ENCODE assay signal across 27 cellular contexts in the genomic region with DNA sequence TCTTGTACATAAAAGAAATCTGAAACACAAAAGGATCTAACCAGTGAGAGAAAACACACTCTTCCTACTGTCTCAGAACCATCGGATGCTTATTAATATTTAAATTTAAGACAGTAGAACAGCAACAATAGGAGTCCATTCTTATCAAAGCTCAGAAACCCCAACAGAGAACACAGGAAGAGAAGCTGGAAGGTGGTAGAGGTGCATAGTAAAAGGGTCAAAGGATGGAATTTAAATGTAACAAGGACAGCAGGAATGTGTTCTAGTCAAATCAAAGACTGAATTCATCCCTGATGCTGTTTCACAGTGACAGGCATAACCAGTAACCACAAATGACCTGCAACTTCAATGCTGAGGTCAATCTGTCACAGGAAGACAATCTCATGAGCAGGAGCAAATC.
"Had no signal": no experiment of that assay in that cellular context is flagged by ENCODE, and none has a peak within 500 bp of the region (broad histone marks: within the 10 kb centered on the region; RNA-seq: fewer than 3 reads in every experiment).

No MANE protein-coding gene starts in this region.

- H3K4me3 Mint-ChIP-seq: activated B cell treated with CpG ODN at 0.5 μM for 24 hours; activated CD8-positive, alpha-beta T cell treated with anti-CD3 and anti-CD28 coated beads for 36 hours; activated naive CD8-positive, alpha-beta T cell; activated T-cell treated with anti-CD3 and anti-CD28 coated beads, Interleukin-2, amount 50 U/mL, for 4 hours; activated T-helper 17 cell treated with anti-CD3 and anti-CD28 coated beads, Interleukin-2, amount 50 U/mL, for 72 hours; central memory CD8-positive, alpha-beta T cell; dendritic cell treated with granulocyte-macrophage colony-stimulating factor and Interleukin-4, amounts not matched to agents 40 ng/mL and 50 ng/mL, for 4 days; endodermal cell had no signal

- H3K27me3 Mint-ChIP-seq: activated B cell treated with CpG ODN at 0.5 μM for 24 hours; activated CD8-positive, alpha-beta T cell treated with anti-CD3 and anti-CD28 coated beads for 36 hours; activated naive CD8-positive, alpha-beta T cell; activated T-helper 17 cell treated with anti-CD3 and anti-CD28 coated beads, Interleukin-2, amount 50 U/mL, for 72 hours; central memory CD8-positive, alpha-beta T cell; dendritic cell treated with granulocyte-macrophage colony-stimulating factor and Interleukin-4, amounts not matched to agents 40 ng/mL and 50 ng/mL, for 4 days had no signal

- H3K36me3 Mint-ChIP-seq: activated naive CD8-positive, alpha-beta T cell had no signal

- H3K4me3 ChIP-seq: coronary artery, dorsolateral prefrontal cortex had no signal

- H3K36me3 ChIP-seq: brain microvascular endothelial cell had no signal

- ATAC-seq: activated CD4-positive, CD25-positive, alpha-beta regulatory T cell treated with anti-CD3 and anti-CD28 coated beads, Interleukin-2, amount 50 U/mL, for 24 hours; activated CD8-positive, alpha-beta T cell treated with anti-CD3 and anti-CD28 coated beads for 36 hours; activated T-cell treated with anti-CD3 and anti-CD28 coated beads, Interleukin-2, amount 50 U/mL, for 4 hours; activated T-helper 17 cell treated with anti-CD3 and anti-CD28 coated beads, Interleukin-2, amount 50 U/mL, for 72 hours; esophagus mucosa had no signal

- H3K27ac Mint-ChIP-seq: activated B cell treated with CpG ODN at 0.5 μM for 24 hours; activated CD8-positive, alpha-beta T cell treated with anti-CD3 and anti-CD28 coated beads for 36 hours; activated naive CD8-positive, alpha-beta T cell; activated T-helper 17 cell treated with anti-CD3 and anti-CD28 coated beads, Interleukin-2, amount 50 U/mL, for 72 hours; dendritic cell treated with granulocyte-macrophage colony-stimulating factor and Interleukin-4, amounts not matched to agents 40 ng/mL and 50 ng/mL, for 4 days; endodermal cell had no signal

- H3K27me3 ChIP-seq: brain microvascular endothelial cell had no signal

- H3K4me1 Mint-ChIP-seq: activated B cell treated with CpG ODN at 0.5 μM for 24 hours; activated T-helper 17 cell treated with anti-CD3 and anti-CD28 coated beads, Interleukin-2, amount 50 U/mL, for 72 hours; central memory CD8-positive, alpha-beta T cell had no signal

- DNase-seq: activated B cell treated with CpG ODN at 0.5 μM for 24 hours; activated CD4-positive, alpha-beta T cell treated with anti-CD3 and anti-CD28 coated beads for 48 hours; activated CD4-positive, alpha-beta T cell treated with anti-CD3 and anti-CD28 coated beads, Interleukin-2, amount 50 U/mL, for 1 hour; activated CD4-positive, alpha-beta T cell treated with anti-CD3 and anti-CD28 coated beads, Interleukin-2, amount 50 U/mL, for 48 hours; activated CD8-positive, alpha-beta memory T cell treated with anti-CD3 and anti-CD28 coated beads for 24 hours; activated CD8-positive, alpha-beta T cell treated with anti-CD3 and anti-CD28 coated beads for 36 hours; activated effector memory CD4-positive, alpha-beta T cell treated with Interleukin-2 at 50 U/mL for 16 hours; activated gamma-delta T cell treated with Interleukin-2 at 50 U/mL for 16 hours; activated naive CD4-positive, alpha-beta T cell treated with anti-CD3 and anti-CD28 coated beads, Interleukin-2, amount 50 U/mL, for 16 hours; activated naive CD4-positive, alpha-beta T cell treated with Interleukin-2 at 50 U/mL for 16 hours; activated T-cell treated with anti-CD3 and anti-CD28 coated beads, Interleukin-2, amount 50 U/mL, for 4 hours; amniotic stem cell; anterior cingulate cortex; brain microvascular endothelial cell; dorsolateral prefrontal cortex; effector memory CD4-positive, alpha-beta T cell; endodermal cell; foreskin fibroblast; head of caudate nucleus; T-helper 2 cell had no signal

- H3K27ac ChIP-seq: brain microvascular endothelial cell, coronary artery, dorsolateral prefrontal cortex had no signal

- H3K9me3 Mint-ChIP-seq: activated B cell treated with CpG ODN at 0.5 μM for 24 hours; dendritic cell treated with granulocyte-macrophage colony-stimulating factor and Interleukin-4, amounts not matched to agents 40 ng/mL and 50 ng/mL, for 4 days; endodermal cell had no signal
